17 cellular contexts compared by ENCODE assay signal in the genomic region with DNA sequence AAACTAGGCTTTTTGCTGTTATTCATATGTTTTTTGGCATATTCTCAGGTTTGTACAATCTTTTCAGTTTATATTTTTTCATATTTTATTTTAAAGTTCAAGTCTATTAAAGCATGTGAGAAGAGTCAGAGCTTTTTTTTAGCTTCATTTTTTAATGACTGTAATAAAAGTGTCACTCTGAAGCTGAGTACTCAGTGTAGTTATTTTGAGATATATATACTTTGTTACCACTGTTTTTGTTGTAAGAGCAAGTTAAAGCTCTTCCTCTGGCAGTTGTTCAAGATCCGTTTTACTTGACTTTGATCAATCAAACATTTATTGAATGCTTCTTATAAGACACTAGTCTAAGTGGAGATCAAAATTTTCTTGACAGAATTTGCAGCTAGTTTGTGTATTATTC. TPM values are rescaled to one million over a fixed set of nuclear protein-coding genes. Genes with fewer than 3 reads are reported as not detected.
DNase-seq lines count a peak whose midpoint lies in the region; ATAC-seq lines count a peak whose summit lies in the region.
"Had no signal": no experiment of that assay in that cellular context is flagged by ENCODE, and none has a peak within 500 bp of the region (broad histone marks: within the 10 kb centered on the region; RNA-seq: fewer than 3 reads in every experiment).

No MANE protein-coding gene starts in this region.

- ATAC-seq in left colon, result peak; percentile 44
- ATAC-seq: Right ventricle myocardium inferior had no signal

- CTCF ChIA-PET in activated CD4-positive, alpha-beta memory T cell treated with anti-CD3 and anti-CD28 coated beads for 36 hours (lab: Charles Lee), result no interaction called here

- H3K27me3 Mint-ChIP-seq in activated CD4-positive, alpha-beta memory T cell treated with anti-CD3 and anti-CD28 coated beads for 36 hours, result no peaks in the 10 kb centered on the region
- H3K27me3 Mint-ChIP-seq: CD4-positive, alpha-beta memory T cell had no signal

- POLR2A ChIA-PET in activated CD4-positive, alpha-beta memory T cell treated with anti-CD3 and anti-CD28 coated beads for 36 hours (lab: Charles Lee), result no interaction called here

- intact Hi-C loops in left colon (cut with DNase I, micrococcal nuclease), result no loop called here
- intact Hi-C loops in activated CD4-positive, alpha-beta memory T cell treated with anti-CD3 and anti-CD28 coated beads for 36 hours (cut with micrococcal nuclease), result no loop called here

- no peak overlapping the region for H3K4me3 Mint-ChIP-seq in activated CD4-positive, alpha-beta memory T cell treated with anti-CD3 and anti-CD28 coated beads for 36 hours
- H3K4me3 Mint-ChIP-seq: CD4-positive, alpha-beta memory T cell; H9 had no signal

- no peaks in the 10 kb centered on the region for H3K9me3 Mint-ChIP-seq in activated CD4-positive, alpha-beta memory T cell treated with anti-CD3 and anti-CD28 coated beads for 36 hours
- H3K9me3 Mint-ChIP-seq: CD4-positive, alpha-beta memory T cell; H9 had no signal

- H3K27ac Mint-ChIP-seq in activated CD4-positive, alpha-beta memory T cell treated with anti-CD3 and anti-CD28 coated beads for 36 hours, result no peak overlapping the region
- H3K27ac Mint-ChIP-seq: CD4-positive, alpha-beta memory T cell; H9 had no signal

- peak; percentile 19 for DNase-seq in NOMO-1 treated with DMSO at 0.1 percent for 48 hours (lab: John Stamatoyannopoulos, UW; ENCODE audit: unreplicated experiment)
- DNase-seq in NOMO-1 treated with dmso at 0.1 percent for 144 hours (lab: John Stamatoyannopoulos, UW; ENCODE audit: unreplicated experiment), result no peak
- peak; percentile 27 for DNase-seq in NCI-H69 (lab: John Stamatoyannopoulos, UW)
- DNase-seq in left colon, result no peak
- no peak for DNase-seq in HuH-7.5 (ENCODE audit: low spot score)
- DNase-seq in activated T-cell treated with anti-CD3 and anti-CD28 coated beads, Interleukin-2, amount 50 U/mL, for 48 hours, result no peak
- no peak for DNase-seq in activated CD4-positive, alpha-beta memory T cell treated with anti-CD3 and anti-CD28 coated beads for 36 hours
- no peak for DNase-seq in stimulated activated naive CD4-positive, alpha-beta T cell treated with Interleukin-2 at 50 U/mL for 16 hours (lab: John Stamatoyannopoulos, UW)
- DNase-seq: BE2C; CD4-positive, alpha-beta memory T cell; DMS153; H9; NCI-H2081; NCI-H510A treated with DMSO at 0.1 percent for 48 hours; NCI-H82; SW 1271 had no signal

- H3K4me1 Mint-ChIP-seq in activated CD4-positive, alpha-beta memory T cell treated with anti-CD3 and anti-CD28 coated beads for 36 hours (ENCODE audit: low read depth), result no peaks in the 10 kb centered on the region
- H3K4me1 Mint-ChIP-seq: CD4-positive, alpha-beta memory T cell; H9 had no signal

- peaks cover 17% of the 10 kb centered on the region for H3K36me3 Mint-ChIP-seq in activated CD4-positive, alpha-beta memory T cell treated with anti-CD3 and anti-CD28 coated beads for 36 hours

RNA-seq across cellular contexts. Expression of a gene that starts 37.5 kb away (rescaled TPM):
- 10 to 100 TPM; 45.9 to 64.4 TPM for total RNA-seq in left colon
- 10 to 100 TPM; 11.5 to 12.0 TPM for total RNA-seq in activated CD4-positive, alpha-beta memory T cell treated with anti-CD3 and anti-CD28 coated beads for 36 hours

Comparison
In these comparisons a context has a peak if more than half of its experiments do, and no peak if none do; other contexts are left out.
1. DNase-seq: peak in NOMO-1 treated with DMSO at 0.1 percent for 48 hours (single experiment) and NCI-H69 (single experiment); none in NOMO-1 treated with dmso at 0.1 percent for 144 hours (single experiment), left colon (0 of 2), HuH-7.5 (single experiment), activated T-cell treated with anti-CD3 and anti-CD28 coated beads, Interleukin-2, amount 50 U/mL, for 48 hours (0 of 2), activated CD4-positive, alpha-beta memory T cell treated with anti-CD3 and anti-CD28 coated beads for 36 hours (single experiment) and stimulated activated naive CD4-positive, alpha-beta T cell treated with Interleukin-2 at 50 U/mL for 16 hours (single experiment).